Comparison of ENCODE assay signal across 31 cellular contexts in the genomic region with DNA sequence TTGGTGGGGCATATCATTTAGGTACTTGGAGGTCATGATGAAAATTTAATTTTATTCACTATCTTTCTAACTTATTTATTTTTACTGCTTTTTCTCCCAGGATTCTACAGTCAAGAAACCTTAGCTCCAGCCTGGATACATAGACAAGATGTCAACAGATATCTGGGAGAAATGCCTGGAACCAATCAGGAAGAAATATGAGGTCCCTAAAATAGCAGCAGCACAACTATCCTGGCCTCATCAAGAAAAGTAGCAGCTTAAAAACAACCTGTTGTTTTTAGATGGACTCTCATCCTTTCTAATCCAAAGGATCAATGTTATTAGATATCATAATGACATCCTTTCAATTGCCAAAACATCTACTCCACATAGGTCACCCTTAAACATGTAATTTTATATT. TPM values are rescaled to one million over a fixed set of nuclear protein-coding genes. Genes with fewer than 3 reads are reported as not detected.
"Had no signal": no experiment of that assay in that cellular context is flagged by ENCODE, and none has a peak within 500 bp of the region (broad histone marks: within the 10 kb centered on the region; RNA-seq: fewer than 3 reads in every experiment).

No MANE protein-coding gene starts in this region.

- H3K27me3 ChIP-seq: neutrophil, right lobe of liver, suprapubic skin, testis, tibial artery, upper lobe of left lung, vagina had no signal

- H3K4me1 ChIP-seq: pancreas, prostate gland, right lobe of liver, spleen, suprapubic skin, testis, tibial artery, upper lobe of left lung, vagina had no signal

- H3K9me3 ChIP-seq: neutrophil, pancreas, prostate gland, right lobe of liver, spleen, suprapubic skin, testis, tibial artery, upper lobe of left lung, vagina had no signal

- H3K9me3 Mint-ChIP-seq: natural killer cell; neural crest cell; stimulated activated memory B cell treated with anti-CD40 and anti-IgM and Interleukin-4, amounts not matched to agents 10 μg/mL and 1 μg/mL and 100 μg/mL, for 72 hours; stimulated activated naive CD8-positive, alpha-beta T cell treated with anti-CD3 and anti-CD28 coated beads, Interleukin-15, amount 100 ng/mL, for 72 hours had no signal

- H3K4me3 ChIP-seq: pancreas, prostate gland, right lobe of liver, skin epidermis, smooth muscle cell, spleen, suprapubic skin, testis, tibial artery, upper lobe of left lung, vagina had no signal

- H3K4me1 Mint-ChIP-seq: naive thymus-derived CD4-positive, alpha-beta T cell; natural killer cell; nephron progenitor cell; neural crest cell; stimulated activated memory B cell treated with anti-CD40 and anti-IgM and Interleukin-4, amounts not matched to agents 10 μg/mL and 1 μg/mL and 100 μg/mL, for 72 hours; stimulated activated naive CD8-positive, alpha-beta T cell treated with anti-CD3 and anti-CD28 coated beads, Interleukin-15, amount 100 ng/mL, for 72 hours had no signal

- H3K27me3 Mint-ChIP-seq: stimulated activated memory B cell treated with anti-CD40 and anti-IgM and Interleukin-4, amounts not matched to agents 10 μg/mL and 1 μg/mL and 100 μg/mL, for 72 hours; stimulated activated naive CD8-positive, alpha-beta T cell treated with anti-CD3 and anti-CD28 coated beads, Interleukin-15, amount 100 ng/mL, for 72 hours had no signal

- H3K36me3 ChIP-seq: neutrophil, pancreas, prostate gland, spleen, suprapubic skin, tibial artery, upper lobe of left lung, vagina had no signal

- ATAC-seq: naive thymus-derived CD4-positive, alpha-beta T cell; natural killer cell; pancreas; right cardiac atrium; right lobe of liver; stimulated activated memory B cell treated with anti-CD40 and anti-IgM and Interleukin-4, amounts not matched to agents 10 μg/mL and 1 μg/mL and 100 μg/mL, for 72 hours; stimulated activated naive CD8-positive, alpha-beta T cell treated with anti-CD3 and anti-CD28 coated beads, Interleukin-15, amount 100 ng/mL, for 72 hours; stimulated activated naive CD8-positive, alpha-beta T cell treated with anti-CD3 and anti-CD28 coated beads, Interleukin-15, Interleukin-2, amounts not matched to agents 100 U/mL and 50 U/mL, for 24 hours had no signal

- DNase-seq: naive thymus-derived CD4-positive, alpha-beta T cell; natural killer cell; nephron progenitor cell; nucleus accumbens; pancreas; right cardiac atrium; right lobe of liver; spleen; stimulated activated CD4-positive, alpha-beta T cell treated with anti-CD3 and anti-CD28 coated beads, Interleukin-12 subunit alpha, Interleukin-12 subunit beta, amount 100 ng/mL, for 4 hours; stimulated activated CD4-positive, alpha-beta T cell treated with anti-CD3 and anti-CD28 coated beads, Interleukin-1b, Interleukin-23, amount 100 ng/mL, for 48 hours; stimulated activated CD4-positive, alpha-beta T cell treated with anti-CD3 and anti-CD28 coated beads, Interleukin-4, amount 100 ng/mL, for 1 hour; stimulated activated CD4-positive, alpha-beta T cell treated with anti-CD3 and anti-CD28 coated beads, Interleukin-4, amount 100 ng/mL, for 4 hours; stimulated activated CD8-positive, alpha-beta memory T cell treated with anti-CD3 and anti-CD28 coated beads, Interleukin-4, amount 100 ng/mL, for 48 hours; stimulated activated naive CD4-positive, alpha-beta T cell; stimulated activated naive CD8-positive, alpha-beta T cell treated with anti-CD3 and anti-CD28 coated beads, Interleukin-15, amount 100 ng/mL, for 72 hours; stimulated activated naive CD8-positive, alpha-beta T cell treated with anti-CD3 and anti-CD28 coated beads, Interleukin-15, Interleukin-2, amounts not matched to agents 100 U/mL and 50 U/mL, for 24 hours; substantia nigra; testis; tibial artery; trophoblast cell; upper lobe of left lung had no signal

- H3K27ac Mint-ChIP-seq: natural killer cell; nephron progenitor cell; stimulated activated memory B cell treated with anti-CD40 and anti-IgM and Interleukin-4, amounts not matched to agents 10 μg/mL and 1 μg/mL and 100 μg/mL, for 72 hours; stimulated activated naive CD8-positive, alpha-beta T cell treated with anti-CD3 and anti-CD28 coated beads, Interleukin-15, amount 100 ng/mL, for 72 hours had no signal

- H3K4me3 Mint-ChIP-seq: naive thymus-derived CD4-positive, alpha-beta T cell; natural killer cell; nephron progenitor cell; neural crest cell; stimulated activated memory B cell treated with anti-CD40 and anti-IgM and Interleukin-4, amounts not matched to agents 10 μg/mL and 1 μg/mL and 100 μg/mL, for 72 hours; stimulated activated naive CD8-positive, alpha-beta T cell treated with anti-CD3 and anti-CD28 coated beads, Interleukin-15, amount 100 ng/mL, for 72 hours had no signal

- H3K27ac ChIP-seq: neutrophil, pancreas, prostate gland, right lobe of liver, skin epidermis, spleen, suprapubic skin, testis, tibial artery, upper lobe of left lung, vagina had no signal

- H3K36me3 Mint-ChIP-seq: natural killer cell; stimulated activated memory B cell treated with anti-CD40 and anti-IgM and Interleukin-4, amounts not matched to agents 10 μg/mL and 1 μg/mL and 100 μg/mL, for 72 hours had no signal

RNA-seq across cellular contexts. Expression of a gene that starts 54.5 kb away (rescaled TPM):
- total RNA-seq: naive thymus-derived CD4-positive, alpha-beta T cell; osteocyte; pulmonary artery endothelial cell; smooth muscle cell had no signal
- polyA plus RNA-seq: naive thymus-derived CD4-positive, alpha-beta T cell had no signal
